8 cellular contexts compared by ENCODE assay signal in the genomic region with DNA sequence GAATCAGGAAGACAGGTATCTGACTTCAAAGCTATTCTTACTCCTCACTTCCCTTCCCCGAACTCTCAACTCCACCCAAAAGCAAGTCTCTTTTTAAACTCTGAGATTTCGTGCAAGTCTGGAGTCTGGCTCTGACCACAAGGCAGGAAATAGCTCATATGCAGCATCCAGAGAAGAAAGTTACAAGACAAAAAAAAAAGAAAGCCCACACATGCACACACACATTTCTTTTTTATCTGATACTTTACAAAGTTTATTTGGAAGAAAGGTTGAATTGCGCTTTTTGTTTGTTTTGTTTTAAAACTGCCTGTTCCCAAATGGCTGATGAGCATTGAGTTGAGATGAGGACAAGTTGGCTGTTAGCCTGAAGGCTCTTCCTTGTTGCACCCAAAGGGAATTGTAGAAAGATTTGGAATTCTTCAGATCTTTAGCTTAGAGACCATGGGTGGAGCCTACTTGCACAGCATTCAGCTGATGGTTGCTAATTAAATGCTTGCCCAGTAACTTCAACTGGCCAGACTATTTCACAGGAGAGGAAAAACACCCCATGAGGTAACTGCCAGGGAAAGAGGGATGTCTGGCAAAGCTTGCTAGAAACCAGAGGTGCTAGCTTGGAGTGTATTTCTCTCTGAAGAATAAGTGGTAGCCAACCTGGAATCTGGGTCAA.
A peak's percentile ranks its signal among the peaks of the same experiment; 100 is the strongest.
DNase-seq lines count a peak whose midpoint lies in the region; ATAC-seq and TF ChIP-seq lines count a peak whose summit lies in the region.

No MANE protein-coding gene starts in this region.

- POLR2A ChIA-PET in activated CD4-positive, alpha-beta memory T cell treated with anti-CD3 and anti-CD28 coated beads, Interleukin-2, amount 10 ng/mL, durations not matched to agents 7 days and 5 days (lab: Charles Lee): interaction anchor here (1.4 kb wide), 1 partner anchor 998 kb away, joined by 3 read pairs; a partner anchor contains a TSS

- peak overlapping the region; percentile 59 for H3K27ac ChIP-seq in suprapubic skin

- H3K27me3 Mint-ChIP-seq in activated CD4-positive, alpha-beta memory T cell treated with anti-CD3 and anti-CD28 coated beads, Interleukin-2, amount 10 ng/mL, durations not matched to agents 7 days and 5 days: no peaks in the 10 kb centered on the region

- DNase-seq in AG09319 (ENCODE audit: extremely low read depth, low read depth) (peak; percentile 92), left ventricle myocardium superior (no peak), suprapubic skin (ENCODE audit: low spot score in 2 of 2) (no peak), NCI-H2227 (lab: John Stamatoyannopoulos, UW; ENCODE audit: unreplicated experiment) (no peak), RKO (ENCODE audit: low spot score) (no peak)
- peak; percentile 55 for DNase-seq in activated CD4-positive, alpha-beta memory T cell treated with anti-CD3 and anti-CD28 coated beads, Interleukin-2, amount 10 ng/mL, durations not matched to agents 7 days and 5 days

- H3K4me3 Mint-ChIP-seq in activated CD4-positive, alpha-beta memory T cell treated with anti-CD3 and anti-CD28 coated beads, Interleukin-2, amount 10 ng/mL, durations not matched to agents 7 days and 5 days: peak overlapping the region; percentile 18

- peaks cover 18% of the 10 kb centered on the region for H3K4me1 ChIP-seq in suprapubic skin

- H3K27me3 ChIP-seq in suprapubic skin: no peaks in the 10 kb centered on the region

- no peak for TF ChIP-seq EP300 in suprapubic skin (IDR thresholded peaks at IDR 0.05)

- H3K4me1 Mint-ChIP-seq in activated CD4-positive, alpha-beta memory T cell treated with anti-CD3 and anti-CD28 coated beads, Interleukin-2, amount 10 ng/mL, durations not matched to agents 7 days and 5 days: peaks cover 28% of the 10 kb centered on the region

- CTCF ChIA-PET in activated CD4-positive, alpha-beta memory T cell treated with anti-CD3 and anti-CD28 coated beads, Interleukin-2, amount 10 ng/mL, durations not matched to agents 7 days and 5 days (lab: Charles Lee): interaction anchor here (0.9 to 2.5 kb wide), 3 partner anchors 10 to 23 kb away, joined by 3 to 9 read pairs (median 4); no protein-coding TSS in a partner anchor

- ATAC-seq in GM19043 (IDR thresholded peaks at IDR 0.05; ENCODE audit: low read depth, unreplicated experiment) (peak; percentile 98), HG03108 (IDR thresholded peaks at IDR 0.05; ENCODE audit: unreplicated experiment) (peak; percentile 99), left ventricle myocardium superior (peak; percentile 91)

- H3K36me3 ChIP-seq in suprapubic skin: no peaks in the 10 kb centered on the region

- 10% methylated on average over 3 of the region's 3 CpGs for WGBS in suprapubic skin

- TF ChIP-seq POLR2A in suprapubic skin (IDR thresholded peaks at IDR 0.05): no peak

- peak overlapping the region; percentile 88 for H3K27ac Mint-ChIP-seq in activated CD4-positive, alpha-beta memory T cell treated with anti-CD3 and anti-CD28 coated beads, Interleukin-2, amount 10 ng/mL, durations not matched to agents 7 days and 5 days

- H3K9me3 Mint-ChIP-seq in activated CD4-positive, alpha-beta memory T cell treated with anti-CD3 and anti-CD28 coated beads, Interleukin-2, amount 10 ng/mL, durations not matched to agents 7 days and 5 days: peaks cover 12% of the 10 kb centered on the region

- H3K4me3 ChIP-seq in suprapubic skin: no peak overlapping the region

- H3K9me3 ChIP-seq in suprapubic skin: no peaks in the 10 kb centered on the region

- intact Hi-C loops in left ventricle myocardium superior (cut with micrococcal nuclease): no loop called here

- TF ChIP-seq CTCF in AG09319 (IDR thresholded peaks at IDR 0.05; ENCODE audit: low read depth, low read length): no peak
- TF ChIP-seq CTCF in suprapubic skin (IDR thresholded peaks at IDR 0.05): no peak

- H3K36me3 Mint-ChIP-seq in activated CD4-positive, alpha-beta memory T cell treated with anti-CD3 and anti-CD28 coated beads, Interleukin-2, amount 10 ng/mL, durations not matched to agents 7 days and 5 days (ENCODE audit: low read depth): peaks cover 8% of the 10 kb centered on the region

Comparison
In these comparisons a context has a peak if more than half of its experiments do, and no peak if none do; other contexts are left out.
1. DNase-seq: peak in AG09319 (single experiment) and activated CD4-positive, alpha-beta memory T cell treated with anti-CD3 and anti-CD28 coated beads, Interleukin-2, amount 10 ng/mL, durations not matched to agents 7 days and 5 days (single experiment); none in left ventricle myocardium superior (single experiment), suprapubic skin (0 of 2), NCI-H2227 (single experiment) and RKO (single experiment).
2. Peak in every context shown above with its lines, with median percentiles within 50 percentile points of each other: ATAC-seq.